Comparison of ENCODE assay signal across 43 cellular contexts in the genomic region with DNA sequence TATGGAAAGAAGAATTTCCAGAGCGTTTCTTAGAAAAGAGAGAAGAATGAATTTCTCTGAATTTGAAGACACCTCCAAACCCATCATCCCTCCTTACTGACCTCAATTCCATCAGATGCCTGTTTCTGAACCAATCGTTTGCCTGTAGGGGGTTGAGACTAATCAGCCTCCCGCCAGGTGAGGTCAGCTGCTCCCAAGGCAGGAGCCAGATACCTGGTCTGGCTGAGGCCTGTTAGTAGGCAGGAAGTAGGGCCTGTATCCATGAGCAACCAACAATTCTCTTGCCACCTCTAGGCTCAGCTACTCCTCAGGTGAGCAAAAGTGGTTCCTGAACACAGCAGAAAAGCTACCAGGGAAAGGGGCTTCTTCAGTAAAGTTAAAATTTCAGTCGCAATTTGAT. TPM values are rescaled to one million over a fixed set of nuclear protein-coding genes. Genes with fewer than 3 reads are reported as not detected.
"Had no signal": no experiment of that assay in that cellular context is flagged by ENCODE, and none has a peak within 500 bp of the region (broad histone marks: within the 10 kb centered on the region; RNA-seq: fewer than 3 reads in every experiment).

No MANE protein-coding gene starts in this region.

- ATAC-seq: activated naive CD4-positive, alpha-beta T cell treated with anti-CD3 and anti-CD28 coated beads, Interleukin-2, amount 50 U/mL, for 72 hours; activated naive CD8-positive, alpha-beta T cell treated with anti-CD3 and anti-CD28 coated beads, Interleukin-2, amount 50 U/mL, for 24 hours; activated T-cell treated with anti-CD3 and anti-CD28 coated beads, Interleukin-2, amount 50 U/mL, for 4 hours; activated T-cell treated with anti-CD3 and anti-CD28 coated beads, Interleukin-2, amount 50 U/mL, for 72 hours; activated T-helper 17 cell treated with anti-CD3 and anti-CD28 coated beads, Interleukin-2, amount 50 U/mL, for 72 hours; body of pancreas had no signal

- H3K9me3 ChIP-seq: adrenal gland had no signal

- H3K27me3 ChIP-seq: adrenal gland, ascending aorta, body of pancreas, brain microvascular endothelial cell, breast epithelium, cardiac muscle cell had no signal

- H3K4me3 Mint-ChIP-seq: activated naive CD4-positive, alpha-beta T cell treated with anti-CD3 and anti-CD28 coated beads for 36 hours; activated naive CD4-positive, alpha-beta T cell treated with anti-CD3 and anti-CD28 coated beads, Interleukin-2, amount 10 ng/mL, durations not matched to agents 7 days and 5 days; activated naive CD4-positive, alpha-beta T cell treated with anti-CD3 and anti-CD28 coated beads, Interleukin-2, amount 50 U/mL, for 24 hours; activated naive CD8-positive, alpha-beta T cell; activated naive CD8-positive, alpha-beta T cell treated with anti-CD3 and anti-CD28 coated beads for 36 hours; activated naive CD8-positive, alpha-beta T cell treated with anti-CD3 and anti-CD28 coated beads, Interleukin-2, amount 10 ng/mL, durations not matched to agents 7 days and 5 days; activated naive CD8-positive, alpha-beta T cell treated with anti-CD3 and anti-CD28 coated beads, Interleukin-2, amount 50 U/mL, for 24 hours; activated T-cell treated with anti-CD3 and anti-CD28 coated beads, Interleukin-2, amount 50 U/mL, for 24 hours; activated T-cell treated with anti-CD3 and anti-CD28 coated beads, Interleukin-2, amount 50 U/mL, for 4 hours; activated T-cell treated with anti-CD3 and anti-CD28 coated beads, Interleukin-2, amount 50 U/mL, for 72 hours; activated T-helper 1 cell treated with anti-CD3 and anti-CD28 coated beads, Interleukin-12 subunit alpha, Interleukin-12 subunit beta, Interleukin-2, Interleukin-4 antibody, amounts not matched to agents 30 ng/mL and 10 ng/mL and 1 ng/mL, durations not matched to agents 14 hours and 24 hours and 36 hours; activated T-helper 17 cell treated with anti-CD3 and anti-CD28 coated beads, Interleukin-2, amount 50 U/mL, for 72 hours; brain; central memory CD8-positive, alpha-beta T cell had no signal

- H3K4me1 Mint-ChIP-seq: activated naive CD4-positive, alpha-beta T cell treated with anti-CD3 and anti-CD28 coated beads, Interleukin-2, amount 10 ng/mL, durations not matched to agents 7 days and 5 days; activated naive CD4-positive, alpha-beta T cell treated with anti-CD3 and anti-CD28 coated beads, Interleukin-2, amount 50 U/mL, for 24 hours; activated naive CD8-positive, alpha-beta T cell treated with anti-CD3 and anti-CD28 coated beads for 36 hours; activated naive CD8-positive, alpha-beta T cell treated with anti-CD3 and anti-CD28 coated beads, Interleukin-2, amount 10 ng/mL, durations not matched to agents 7 days and 5 days; activated naive CD8-positive, alpha-beta T cell treated with anti-CD3 and anti-CD28 coated beads, Interleukin-2, amount 50 U/mL, for 24 hours; activated T-helper 17 cell treated with anti-CD3 and anti-CD28 coated beads, Interleukin-2, amount 50 U/mL, for 72 hours; brain; central memory CD8-positive, alpha-beta T cell had no signal

- H3K4me1 ChIP-seq: adrenal gland, ascending aorta, body of pancreas, breast epithelium had no signal

- H3K36me3 ChIP-seq: adrenal gland, ascending aorta, brain microvascular endothelial cell, breast epithelium, cardiac muscle cell had no signal

- H3K27ac ChIP-seq: adrenal gland, ascending aorta, body of pancreas, brain microvascular endothelial cell, breast epithelium, cardiac muscle cell had no signal

- DNase-seq: activated effector memory CD4-positive, alpha-beta T cell treated with anti-CD3 and anti-CD28 coated beads, Interleukin-2, amount 50 U/mL, for 16 hours; activated effector memory CD4-positive, alpha-beta T cell treated with Interleukin-2 at 50 U/mL for 16 hours; activated gamma-delta T cell; activated gamma-delta T cell treated with Interleukin-2 at 50 U/mL for 16 hours; activated naive CD4-positive, alpha-beta T cell; activated naive CD4-positive, alpha-beta T cell treated with anti-CD3 and anti-CD28 coated beads for 36 hours; activated naive CD4-positive, alpha-beta T cell treated with anti-CD3 and anti-CD28 coated beads, Interleukin-2, amount 10 ng/mL, durations not matched to agents 7 days and 5 days; activated naive CD4-positive, alpha-beta T cell treated with anti-CD3 and anti-CD28 coated beads, Interleukin-2, amount 50 U/mL, for 16 hours; activated naive CD4-positive, alpha-beta T cell treated with Interleukin-2 at 50 U/mL for 16 hours; activated naive CD8-positive, alpha-beta T cell treated with anti-CD3 and anti-CD28 coated beads for 36 hours; activated naive CD8-positive, alpha-beta T cell treated with anti-CD3 and anti-CD28 coated beads, Interleukin-2, amount 10 ng/mL, durations not matched to agents 7 days and 5 days; activated naive CD8-positive, alpha-beta T cell treated with anti-CD3 and anti-CD28 coated beads, Interleukin-2, amount 50 U/mL, for 24 hours; activated T-cell treated with anti-CD3 and anti-CD28 coated beads, Interleukin-2, amount 50 U/mL, for 1 hour; activated T-cell treated with anti-CD3 and anti-CD28 coated beads, Interleukin-2, amount 50 U/mL, for 24 hours; activated T-cell treated with anti-CD3 and anti-CD28 coated beads, Interleukin-2, amount 50 U/mL, for 4 hours; activated T-cell treated with anti-CD3 and anti-CD28 coated beads, Interleukin-2, amount 50 U/mL, for 48 hours; activated T-cell treated with anti-CD3 and anti-CD28 coated beads, Interleukin-2, amount 50 U/mL, for 72 hours; adrenal gland; amniotic stem cell; amygdala; anterior cingulate cortex; aorta; body of pancreas; caudate nucleus; central memory CD4-positive, alpha-beta T cell; cerebellar nuclear complex had no signal

- H3K4me3 ChIP-seq: adrenal gland, ascending aorta, body of pancreas, breast epithelium, cardiac muscle cell had no signal

- H3K27ac Mint-ChIP-seq: activated naive CD4-positive, alpha-beta T cell treated with anti-CD3 and anti-CD28 coated beads for 36 hours; activated naive CD4-positive, alpha-beta T cell treated with anti-CD3 and anti-CD28 coated beads, Interleukin-2, amount 10 ng/mL, durations not matched to agents 7 days and 5 days; activated naive CD4-positive, alpha-beta T cell treated with anti-CD3 and anti-CD28 coated beads, Interleukin-2, amount 50 U/mL, for 24 hours; activated naive CD4-positive, alpha-beta T cell treated with anti-CD3 and anti-CD28 coated beads, Interleukin-2, amount 50 U/mL, for 72 hours; activated naive CD8-positive, alpha-beta T cell; activated naive CD8-positive, alpha-beta T cell treated with anti-CD3 and anti-CD28 coated beads, Interleukin-2, amount 10 ng/mL, durations not matched to agents 7 days and 5 days; activated naive CD8-positive, alpha-beta T cell treated with anti-CD3 and anti-CD28 coated beads, Interleukin-2, amount 50 U/mL, for 24 hours; activated T-cell treated with anti-CD3 and anti-CD28 coated beads, Interleukin-2, amount 50 U/mL, for 24 hours; activated T-cell treated with anti-CD3 and anti-CD28 coated beads, Interleukin-2, amount 50 U/mL, for 72 hours; activated T-helper 1 cell treated with anti-CD3 and anti-CD28 coated beads, Interleukin-12 subunit alpha, Interleukin-12 subunit beta, Interleukin-2, Interleukin-4 antibody, amounts not matched to agents 30 ng/mL and 10 ng/mL and 1 ng/mL, durations not matched to agents 14 hours and 24 hours and 36 hours; activated T-helper 17 cell treated with anti-CD3 and anti-CD28 coated beads, Interleukin-2, amount 50 U/mL, for 72 hours; activated T-helper 2 cell treated with anti-CD3 and anti-CD28 coated beads, Interferon-gamma antibody, Interleukin-2, Interleukin-4, amounts not matched to agents 10 μg/mL and 5 μg/mL and 100 μg/mL, durations not matched to agents 14 hours and 24 hours and 36 hours; brain had no signal

- H3K36me3 Mint-ChIP-seq: activated naive CD4-positive, alpha-beta T cell treated with anti-CD3 and anti-CD28 coated beads, Interleukin-2, amount 10 ng/mL, durations not matched to agents 7 days and 5 days; activated naive CD4-positive, alpha-beta T cell treated with anti-CD3 and anti-CD28 coated beads, Interleukin-2, amount 50 U/mL, for 24 hours; activated naive CD8-positive, alpha-beta T cell; activated naive CD8-positive, alpha-beta T cell treated with anti-CD3 and anti-CD28 coated beads for 36 hours; activated naive CD8-positive, alpha-beta T cell treated with anti-CD3 and anti-CD28 coated beads, Interleukin-2, amount 10 ng/mL, durations not matched to agents 7 days and 5 days; brain had no signal

RNA-seq across cellular contexts. Expression of gene HTR5A, which starts 50.3 kb away (rescaled TPM):
- total RNA-seq: activated naive CD4-positive, alpha-beta T cell treated with anti-CD3 and anti-CD28 coated beads for 36 hours; activated naive CD4-positive, alpha-beta T cell treated with anti-CD3 and anti-CD28 coated beads, Interleukin-2, amount 50 U/mL, for 72 hours; activated naive CD8-positive, alpha-beta T cell treated with anti-CD3 and anti-CD28 coated beads for 36 hours; activated naive CD8-positive, alpha-beta T cell treated with anti-CD3 and anti-CD28 coated beads, Interleukin-2, amount 10 ng/mL, durations not matched to agents 7 days and 5 days; activated T-cell treated with anti-CD3 and anti-CD28 coated beads, Interleukin-2, amount 50 U/mL, for 4 hours; activated T-cell treated with anti-CD3 and anti-CD28 coated beads, Interleukin-2, amount 50 U/mL, for 72 hours; activated T-helper 1 cell treated with anti-CD3 and anti-CD28 coated beads, Interleukin-12 subunit alpha, Interleukin-12 subunit beta, Interleukin-2, Interleukin-4 antibody, amounts not matched to agents 30 ng/mL and 10 ng/mL and 1 ng/mL, durations not matched to agents 14 hours and 24 hours and 36 hours; activated T-helper 17 cell treated with anti-CD3 and anti-CD28 coated beads, Interleukin-2, amount 50 U/mL, for 72 hours; activated T-helper 2 cell treated with anti-CD3 and anti-CD28 coated beads, Interferon-gamma antibody, Interleukin-2, Interleukin-4, amounts not matched to agents 10 μg/mL and 5 μg/mL and 100 μg/mL, durations not matched to agents 14 hours and 24 hours and 36 hours; adrenal gland; aorta; ascending aorta; astrocyte; body of pancreas; breast epithelium; bronchial epithelial cell; cardiac muscle cell; cardiac septum; chondrocyte had no signal
- polyA plus RNA-seq: adipose tissue, adrenal gland, aorta, cardiac muscle cell had no signal
